In the genomic region with DNA sequence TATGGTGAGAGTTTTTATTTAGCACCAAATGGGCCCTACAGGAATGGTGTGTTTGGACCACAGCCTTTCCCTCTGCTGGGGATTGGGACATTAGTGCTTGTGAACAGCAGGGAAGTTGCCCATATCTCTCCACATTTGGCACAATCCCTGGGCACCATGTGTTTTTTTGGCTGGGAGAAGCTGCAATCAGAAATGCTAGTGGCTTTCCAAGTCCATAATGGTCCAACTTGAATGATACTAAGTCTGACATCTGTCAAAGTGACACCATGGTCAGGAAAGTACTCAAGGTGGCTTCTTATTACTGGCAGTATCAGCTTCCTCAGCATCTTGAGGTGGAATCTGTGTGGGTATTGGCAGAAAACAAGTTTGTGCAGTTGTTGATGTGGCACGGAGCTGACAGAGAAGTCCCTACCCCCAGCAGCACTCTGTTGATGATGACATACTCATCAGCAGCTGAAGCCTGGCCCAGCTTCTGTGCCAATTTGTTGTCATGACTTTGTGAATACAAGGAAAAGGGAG, we compare ENCODE assay signal across 17 cellular contexts. TPM values are rescaled to one million over a fixed set of nuclear protein-coding genes. Genes with fewer than 3 reads are reported as not detected.
DNase-seq lines count a peak whose midpoint lies in the region; ATAC-seq, FAIRE-seq and TF ChIP-seq lines count a peak whose summit lies in the region.
"Had no signal": no experiment of that assay in that cellular context is flagged by ENCODE, and none has a peak within 500 bp of the region (broad histone marks: within the 10 kb centered on the region; RNA-seq: fewer than 3 reads in every experiment).

No MANE protein-coding gene starts in this region.

- BruUV-seq in endothelial cell of umbilical vein (replicated peaks; lab: Mats Ljungman, UMichigan) = no TSS peak

- no peak overlapping the region for H3K4me3 Mint-ChIP-seq in nephron progenitor cell
- H3K4me3 Mint-ChIP-seq: activated CD8-positive, alpha-beta T cell treated with anti-CD3 and anti-CD28 coated beads, Interleukin-2, amount 10 ng/mL, durations not matched to agents 7 days and 5 days; nephron had no signal

- peaks cover 80% of the 10 kb centered on the region for H3K79me2 ChIP-seq in endothelial cell of umbilical vein (ENCODE audit: control insufficient read depth, insufficient read depth, low read length)

- peaks cover 55% of the 10 kb centered on the region for H3K36me3 Mint-ChIP-seq in nephron progenitor cell (ENCODE audit: low read depth)

- H3K27ac Mint-ChIP-seq in nephron progenitor cell = no peak overlapping the region
- H3K27ac Mint-ChIP-seq: activated CD8-positive, alpha-beta T cell treated with anti-CD3 and anti-CD28 coated beads, Interleukin-2, amount 10 ng/mL, durations not matched to agents 7 days and 5 days; nephron had no signal

- no peaks in the 10 kb centered on the region for H3K9me3 Mint-ChIP-seq in nephron progenitor cell
- H3K9me3 Mint-ChIP-seq: nephron had no signal

- H3K27me3 Mint-ChIP-seq in nephron progenitor cell (ENCODE audit: low read depth, poor library complexity) = no peaks in the 10 kb centered on the region

- H3K27me3 ChIP-seq in endothelial cell of umbilical vein (ENCODE audit: control insufficient read depth in 2 of 2, insufficient read depth in 2 of 2, low read length in 2 of 2) (no peaks in the 10 kb centered on the region), layer of hippocampus (ENCODE audit: control insufficient read depth, insufficient read depth, low read length) (no peaks in the 10 kb centered on the region), upper lobe of right lung (no peaks in the 10 kb centered on the region)

- CTCF ChIA-PET in endothelial cell of umbilical vein (lab: Charles Lee) = interaction anchor here (0.9 to 1.5 kb wide), 5 partner anchors 9 to 69 kb away, joined by 3 to 6 read pairs (median 3); no protein-coding TSS in a partner anchor

- intact Hi-C loops in endothelial cell of umbilical vein (cut with micrococcal nuclease) = no loop called here
- intact Hi-C loops in upper lobe of right lung (cut with DNase I) = no loop called here

- DNase-seq in NCI-H524 (lab: John Stamatoyannopoulos, UW) = peak; percentile 32 to 42
- DNase-seq in NCI-H524 treated with DMSO at 0.1 percent for 48 hours (lab: John Stamatoyannopoulos, UW) = no peak
- DNase-seq in endothelial cell of umbilical vein (ENCODE audit: low read depth, low spot score) = peak; percentile 51
- no peak for DNase-seq in upper lobe of right lung
- DNase-seq in nephron progenitor cell = no peak
- DNase-seq in activated CD8-positive, alpha-beta memory T cell treated with anti-CD3 and anti-CD28 coated beads, Interleukin-2, amount 50 U/mL, for 4 hours = no peak
- DNase-seq: activated CD8-positive, alpha-beta T cell treated with anti-CD3 and anti-CD28 coated beads, Interleukin-2, amount 10 ng/mL, durations not matched to agents 7 days and 5 days; activated effector memory CD4-positive, alpha-beta T cell treated with Interleukin-2 at 50 U/mL for 16 hours; NCI-H146; SK-N-SH; stimulated activated naive CD8-positive, alpha-beta T cell treated with anti-CD3 and anti-CD28 coated beads, Interleukin-15, Interleukin-2, amounts not matched to agents 100 U/mL and 50 U/mL, for 24 hours had no signal

- POLR2A ChIA-PET in endothelial cell of umbilical vein (lab: Charles Lee) = no interaction called here

- H2AFZ ChIP-seq in endothelial cell of umbilical vein (ENCODE audit: low read depth, low read length) = no peak overlapping the region

- H3K4me1 Mint-ChIP-seq in nephron progenitor cell = peaks cover 5% of the 10 kb centered on the region
- H3K4me1 Mint-ChIP-seq: nephron had no signal

- H3K27ac ChIP-seq in endothelial cell of umbilical vein (ENCODE audit: insufficient read depth, low read depth, low read length) = peak overlapping the region; percentile 98
- peak overlapping the region; percentile 72 for H3K27ac ChIP-seq in layer of hippocampus (ENCODE audit: low read depth, low read length)
- H3K27ac ChIP-seq in upper lobe of right lung = peak overlapping the region; percentile 30

- H3K9me3 ChIP-seq in endothelial cell of umbilical vein (replicated peaks; ENCODE audit: control insufficient read depth, insufficient read depth, low read length) = no peaks in the 10 kb centered on the region
- H3K9me3 ChIP-seq in upper lobe of right lung = no peaks in the 10 kb centered on the region
- H3K9me3 ChIP-seq: SK-N-SH had no signal

- no peaks in the 10 kb centered on the region for H4K20me1 ChIP-seq in endothelial cell of umbilical vein (replicated peaks; ENCODE audit: control insufficient read depth, extremely low read depth, insufficient read depth, low read length)

- H3K36me3 ChIP-seq in endothelial cell of umbilical vein (ENCODE audit: control insufficient read depth in 2 of 2, extremely low read depth in 1 of 2, insufficient read depth in 2 of 2, low read length in 2 of 2) (peaks cover 2 to 4% of the 10 kb centered on the region in 2 experiments), upper lobe of right lung (no peaks in the 10 kb centered on the region)

- H3K4me3 ChIP-seq in endothelial cell of umbilical vein (replicated peaks in 1 of 3; ENCODE audit: insufficient read depth in 1 of 3, low read depth in 1 of 3, low read length in 3 of 3) (no peak overlapping the region), upper lobe of right lung (no peak overlapping the region)

- no peaks in the 10 kb centered on the region for H3K9me1 ChIP-seq in endothelial cell of umbilical vein (replicated peaks; ENCODE audit: control insufficient read depth, extremely low read depth, insufficient read depth, low read length)

- H3K4me1 ChIP-seq in endothelial cell of umbilical vein (ENCODE audit: control insufficient read depth, extremely low read depth, insufficient read depth, low read length) = peaks cover 41% of the 10 kb centered on the region
- H3K4me1 ChIP-seq in upper lobe of right lung = peaks cover 39% of the 10 kb centered on the region

- ATAC-seq in upper lobe of right lung (peak; percentile 22), HG02840 (IDR thresholded peaks at IDR 0.05; ENCODE audit: low FRiP score, unreplicated experiment) (no peak)
- ATAC-seq: activated CD8-positive, alpha-beta T cell treated with anti-CD3 and anti-CD28 coated beads, Interleukin-2, amount 10 ng/mL, durations not matched to agents 7 days and 5 days; stimulated activated naive CD8-positive, alpha-beta T cell treated with anti-CD3 and anti-CD28 coated beads, Interleukin-15, Interleukin-2, amounts not matched to agents 100 U/mL and 50 U/mL, for 24 hours had no signal

- H3K4me2 ChIP-seq in endothelial cell of umbilical vein (ENCODE audit: insufficient read depth, low read length) = no peak overlapping the region
- H3K4me2 ChIP-seq: SK-N-SH had no signal

- H3K9ac ChIP-seq in endothelial cell of umbilical vein (replicated peaks; ENCODE audit: extremely low read depth, insufficient read depth, low read length) = no peak overlapping the region
- H3K9ac ChIP-seq: SK-N-SH had no signal

- TF ChIP-seq POLR2A in endothelial cell of umbilical vein (IDR thresholded peaks at IDR 0.05; ENCODE audit: low read depth, low read length) = no peak

- dilution Hi-C loops in endothelial cell of umbilical vein (cut with MboI; ENCODE audit: extremely low pct_ligation_motif_present, low sequenced_read_pairs) = no loop called here

- TF ChIP-seq CTCF in endothelial cell of umbilical vein (IDR thresholded peaks at IDR 0.05; ENCODE audit: extremely low read depth in 1 of 2, insufficient read depth in 1 of 2, low read depth in 1 of 2, low read length in 2 of 2) = no peak
- no peak for TF ChIP-seq CTCF in upper lobe of right lung (IDR thresholded peaks at IDR 0.05)
- TF ChIP-seq CTCF in nephron progenitor cell (IDR thresholded peaks at IDR 0.05) = no peak

- FAIRE-seq in endothelial cell of umbilical vein (lab: Jason Lieb, UNC) = peak; percentile 8
- FAIRE-seq: A204.1, astrocyte, TTC549 had no signal

TF ChIP-seq in endothelial cell of umbilical vein, 7 proteins besides CTCF, POLR2A, EP300 and RAD21:
- TF ChIP-seq MYC (IDR thresholded peaks at IDR 0.05; ENCODE audit: low read depth, low read length) (no peak), GATA2 (IDR thresholded peaks at IDR 0.05; ENCODE audit: insufficient read depth, insufficient read length, low read depth, low read length) (no peak), EZH2 (IDR thresholded peaks at IDR 0.05; ENCODE audit: borderline replicate concordance, low read depth, low read length, severe bottlenecking) (no peak), POLR2AphosphoS5 (IDR thresholded peaks at IDR 0.05; ENCODE audit: insufficient read depth, low read depth, low read length) (no peak), FOS (IDR thresholded peaks at IDR 0.05; ENCODE audit: borderline replicate concordance, insufficient read depth, low read length) (no peak)
- TF ChIP-seq, protein P1, sequence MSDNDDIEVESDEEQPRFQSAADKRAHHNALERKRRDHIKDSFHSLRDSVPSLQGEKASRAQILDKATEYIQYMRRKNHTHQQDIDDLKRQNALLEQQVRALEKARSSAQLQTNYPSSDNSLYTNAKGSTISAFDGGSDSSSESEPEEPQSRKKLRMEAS (IDR thresholded peaks at IDR 0.05; ENCODE audit: insufficient read depth, insufficient read length) = no peak

RNA-seq across cellular contexts. Expression of a gene that starts 53.0 kb away (rescaled TPM):
- total RNA-seq in endothelial cell of umbilical vein (97.5 and 103 TPM in 2 replicates), upper lobe of right lung (108 TPM)
- polyA plus RNA-seq in endothelial cell of umbilical vein = 15.6 and 18.5 TPM in 2 replicates
- polyA plus RNA-seq in endothelial cell of umbilical vein (2011; cell fraction: cytosol; rRNA removed) = 22.2 and 22.6 TPM in 2 replicates
- polyA plus RNA-seq in endothelial cell of umbilical vein (2011; cell fraction: nucleus; rRNA removed) = 55.6 and 63.0 TPM in 2 replicates
- 37.7 and 41.6 TPM in 2 replicates for polyA plus RNA-seq in endothelial cell of umbilical vein (2012)
- 66.8 and 84.9 TPM in 2 replicates for polyA minus RNA-seq in endothelial cell of umbilical vein
- polyA minus RNA-seq in endothelial cell of umbilical vein (2011; cell fraction: cytosol; rRNA and poly(A)+ RNA removed) = 2.4 TPM
- 137 and 139 TPM in 2 replicates for polyA minus RNA-seq in endothelial cell of umbilical vein (2011; cell fraction: nucleus; rRNA and poly(A)+ RNA removed)
- total RNA-seq: activated CD8-positive, alpha-beta T cell treated with anti-CD3 and anti-CD28 coated beads, Interleukin-2, amount 10 ng/mL, durations not matched to agents 7 days and 5 days had no signal

Comparison
In these comparisons a context has a peak if more than half of its experiments do, and no peak if none do; other contexts are left out.
1. DNase-seq: peak in NCI-H524 (2 of 2) and endothelial cell of umbilical vein (single experiment); none in NCI-H524 treated with DMSO at 0.1 percent for 48 hours (single experiment), upper lobe of right lung (single experiment), nephron progenitor cell (single experiment) and activated CD8-positive, alpha-beta memory T cell treated with anti-CD3 and anti-CD28 coated beads, Interleukin-2, amount 50 U/mL, for 4 hours (single experiment).
2. H3K27ac ChIP-seq: peak in every context shown above with its lines; median percentile 98 in endothelial cell of umbilical vein; 72 in layer of hippocampus; 30 in upper lobe of right lung.